ENCODE assay signal across 15 cellular contexts in the genomic region with DNA sequence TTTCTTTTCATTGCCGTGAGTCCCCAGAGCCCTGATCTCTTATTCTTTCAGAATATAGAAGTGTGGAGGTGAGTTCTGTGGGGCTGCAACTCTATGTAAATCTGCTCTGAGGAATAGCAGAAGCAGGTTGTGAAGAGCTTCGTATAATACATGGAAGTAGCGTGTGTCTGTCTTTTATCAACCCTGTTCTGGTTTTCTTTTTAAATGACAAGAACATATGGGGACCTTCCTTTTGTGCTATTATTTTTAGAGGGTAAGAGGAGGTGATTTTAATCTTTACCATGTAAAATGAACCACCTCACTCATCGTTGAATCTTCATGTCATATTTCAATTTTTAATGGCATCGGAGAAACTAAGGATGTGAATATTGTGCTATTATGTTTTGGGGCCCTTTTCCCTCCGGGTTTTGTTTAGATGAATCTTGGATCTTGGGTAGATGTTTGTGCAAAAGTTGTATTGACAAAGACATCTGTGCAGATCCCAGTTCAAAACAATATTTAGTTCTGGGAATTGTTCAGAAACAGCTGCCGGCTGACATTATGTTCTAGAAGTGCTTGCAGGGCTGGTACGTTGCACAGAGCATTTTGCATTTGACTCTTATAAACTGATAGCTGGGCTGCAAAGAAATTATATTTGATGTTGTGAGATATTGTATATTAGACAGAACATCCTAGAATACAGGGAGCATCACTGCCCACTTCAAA. TPM values are rescaled to one million over a fixed set of nuclear protein-coding genes. Genes with fewer than 3 reads are reported as not detected.
DNase-seq lines count a peak whose midpoint lies in the region; ATAC-seq and TF ChIP-seq lines count a peak whose summit lies in the region.
"Had no signal": no experiment of that assay in that cellular context is flagged by ENCODE, and none has a peak within 500 bp of the region (broad histone marks: within the 10 kb centered on the region; RNA-seq: fewer than 3 reads in every experiment).

No MANE protein-coding gene starts in this region.

- H3K4me3 Mint-ChIP-seq in nephron = peak overlapping the region in 1 of 3 experiments; percentile 8
- H3K4me3 Mint-ChIP-seq: CD8-positive, alpha-beta memory T cell had no signal

- H3K4me3 ChIP-seq in cardiac muscle cell (no peak overlapping the region), hepatocyte (no peak overlapping the region)
- H3K4me3 ChIP-seq: BLaER1 had no signal

- peak overlapping the region; percentile 40 for H3K27ac ChIP-seq in cardiac muscle cell
- no peak overlapping the region for H3K27ac ChIP-seq in hepatocyte
- H3K27ac ChIP-seq: 22Rv1, BLaER1 had no signal

- no peak overlapping the region for H2AFZ ChIP-seq in hepatocyte

- H3K4me1 ChIP-seq in cardiac muscle cell (ENCODE audit: low read depth) (peaks cover 21% of the 10 kb centered on the region), hepatocyte (ENCODE audit: insufficient read depth) (no peaks in the 10 kb centered on the region)
- H3K4me1 ChIP-seq: Caco-2 had no signal

- H3K27me3 ChIP-seq in cardiac muscle cell (no peaks in the 10 kb centered on the region), hepatocyte (no peaks in the 10 kb centered on the region)
- H3K27me3 ChIP-seq: BLaER1 had no signal

- no peaks in the 10 kb centered on the region for H3K27me3 Mint-ChIP-seq in nephron (ENCODE audit: low read depth)
- H3K27me3 Mint-ChIP-seq: CD8-positive, alpha-beta memory T cell had no signal

- H3K9me3 Mint-ChIP-seq in nephron = peaks cover 10% of the 10 kb centered on the region

- no peaks in the 10 kb centered on the region for H3K79me2 ChIP-seq in hepatocyte

- intact Hi-C loops in left ventricle myocardium superior (cut with micrococcal nuclease) = no loop called here

- H3K4me2 ChIP-seq in hepatocyte = peak overlapping the region; percentile 7
- H3K4me2 ChIP-seq: BLaER1 had no signal

- peaks cover 30% of the 10 kb centered on the region for H3K4me1 Mint-ChIP-seq in nephron
- H3K4me1 Mint-ChIP-seq: CD8-positive, alpha-beta memory T cell had no signal

- peak in 1 of 2 donors; percentile 42 for DNase-seq in cardiac muscle cell (ENCODE audit: low read depth in 1 of 2, low spot score in 1 of 2)
- no peak for DNase-seq in left ventricle myocardium superior
- DNase-seq in hepatocyte (ENCODE audit: low spot score) = no peak
- DNase-seq in cerebellar nuclear complex (lab: John Stamatoyannopoulos, UW) = no peak
- DNase-seq in DMS79 (lab: John Stamatoyannopoulos, UW) = no peak
- DNase-seq in AG08395 (ENCODE audit: low spot score) = no peak
- DNase-seq: AML-193; Caco-2; CD8-positive, alpha-beta memory T cell; GF-D8 had no signal

- no peaks in the 10 kb centered on the region for H3K9me2 ChIP-seq in hepatocyte (replicated peaks; ENCODE audit: insufficient read depth)

- H3K9me3 ChIP-seq in cardiac muscle cell (ENCODE audit: low read depth) (no peaks in the 10 kb centered on the region), hepatocyte (ENCODE audit: low read depth) (no peaks in the 10 kb centered on the region)
- H3K9me3 ChIP-seq: BLaER1, Caco-2 had no signal

- TF ChIP-seq CTCF in cardiac muscle cell (IDR thresholded peaks at IDR 0.05; ENCODE audit: low read depth, low read length) = no peak
- TF ChIP-seq CTCF in hepatocyte (IDR thresholded peaks at IDR 0.05; ENCODE audit: poor library complexity) = no peak
- TF ChIP-seq CTCF in nephron (IDR thresholded peaks at IDR 0.05; ENCODE audit: unreplicated experiment in 3 of 3) = no peak

- H3K27ac Mint-ChIP-seq in nephron = peak overlapping the region; percentile 25 to 72 (median 38)
- H3K27ac Mint-ChIP-seq: CD8-positive, alpha-beta memory T cell had no signal

- peaks cover 33% of the 10 kb centered on the region for H3K36me3 Mint-ChIP-seq in nephron (ENCODE audit: low read depth)
- H3K36me3 Mint-ChIP-seq: CD8-positive, alpha-beta memory T cell had no signal

- no peaks in the 10 kb centered on the region for H4K20me1 ChIP-seq in hepatocyte (ENCODE audit: insufficient read depth, poor library complexity, severe bottlenecking)
- H4K20me1 ChIP-seq: BLaER1 had no signal

- ATAC-seq in left ventricle myocardium superior (no peak), GM21737 (IDR thresholded peaks at IDR 0.05; ENCODE audit: unreplicated experiment) (no peak)
- ATAC-seq: HCT116 had no signal

- 59% methylated on average over 8 of the region's 8 CpGs for WGBS in hepatocyte (ENCODE audit: low lambda C conversion rate, missing lambda C conversion rate)

- H3K36me3 ChIP-seq in cardiac muscle cell = no peaks in the 10 kb centered on the region
- no peaks in the 10 kb centered on the region for H3K36me3 ChIP-seq in hepatocyte (replicated peaks; ENCODE audit: insufficient read depth, low read depth)
- H3K36me3 ChIP-seq: BLaER1 had no signal

RNA-seq across cellular contexts. Expression of a gene that starts 46.7 kb away (rescaled TPM):
- 10.5 and 22.6 TPM in 2 replicates for total RNA-seq in cardiac muscle cell
- polyA plus RNA-seq in cardiac muscle cell = 10.3 and 13.1 TPM in 2 replicates
- 12.4 TPM for total RNA-seq in left ventricle myocardium superior
- 40.9 and 52.2 TPM in 2 replicates for total RNA-seq in hepatocyte
- polyA plus RNA-seq in hepatocyte = 39.9 and 40.4 TPM in 2 replicates
